Comparison of ENCODE assay signal across 1 cellular context in genomic region chr19:10836478-10837325, GRCh38.
TF ChIP-seq lines count a peak whose summit lies in the region.

No MANE protein-coding gene starts in this region.

TF ChIP-seq in WTC11, 78 proteins besides CTCF, POLR2A, EP300 and RAD21 (continued from another document and continues in another):
- TF ChIP-seq ARID4B (CRISPR knock-in tag; IDR thresholded peaks at IDR 0.05; ENCODE audit: borderline replicate concordance) (peak; percentile 95), CREM (CRISPR knock-in tag; IDR thresholded peaks at IDR 0.05) (peak; percentile 72; the same call in 1 of the 2 replicates), STAT6 (CRISPR knock-in tag; conservative IDR thresholded peaks at IDR 0.05; ENCODE audit: low read depth) (no peak), SOX15 (CRISPR knock-in tag; IDR thresholded peaks at IDR 0.05) (no peak), ESRRA (CRISPR knock-in tag; IDR thresholded peaks at IDR 0.05; ENCODE audit: borderline replicate concordance) (peak; percentile 95), OVOL2 (CRISPR knock-in tag; IDR thresholded peaks at IDR 0.05; ENCODE audit: borderline replicate concordance) (no peak), MYBL2 (CRISPR knock-in tag; IDR thresholded peaks at IDR 0.05) (peak; percentile 93), GABPB1 (CRISPR knock-in tag; IDR thresholded peaks at IDR 0.05) (no peak), GTF2I (CRISPR knock-in tag; conservative IDR thresholded peaks at IDR 0.05) (no peak), PREB (CRISPR knock-in tag; IDR thresholded peaks at IDR 0.05; ENCODE audit: borderline replicate concordance) (no peak; the same call in 1 of the 2 replicates), USF2 (CRISPR knock-in tag; IDR thresholded peaks at IDR 0.05) (peak; percentile 92), USF1 (CRISPR knock-in tag; IDR thresholded peaks at IDR 0.05) (peak; percentile 95), PRRX2 (CRISPR knock-in tag; IDR thresholded peaks at IDR 0.05) (no peak), KAT7 (CRISPR knock-in tag; IDR thresholded peaks at IDR 0.05; ENCODE audit: borderline replicate concordance) (no peak), TP53 (CRISPR knock-in tag; IDR thresholded peaks at IDR 0.05) (peak; percentile 88; the same call in 1 of the 2 replicates), ATF6 (CRISPR knock-in tag; IDR thresholded peaks at IDR 0.05) (no peak), MLX (CRISPR knock-in tag; IDR thresholded peaks at IDR 0.05) (no peak), HMGXB4 (CRISPR knock-in tag; IDR thresholded peaks at IDR 0.05) (peak; percentile 16; the same call in 1 of the 2 replicates), SP1 (CRISPR knock-in tag; conservative IDR thresholded peaks at IDR 0.05) (peak; percentile 54; the same call in 1 of the 2 replicates), ZNF121 (CRISPR knock-in tag; IDR thresholded peaks at IDR 0.05) (no peak), NR1H2 (CRISPR knock-in tag; IDR thresholded peaks at IDR 0.05) (peak; percentile 82; the same call in 1 of the 2 replicates), FOXP1 (CRISPR knock-in tag; IDR thresholded peaks at IDR 0.05; ENCODE audit: borderline replicate concordance) (peak; percentile 99), HMGA2 (CRISPR knock-in tag; IDR thresholded peaks at IDR 0.05) (no peak), ZNF532 (CRISPR knock-in tag; IDR thresholded peaks at IDR 0.05; ENCODE audit: borderline replicate concordance) (peak; percentile 96; the same call in 1 of the 2 replicates), IRF2 (CRISPR knock-in tag; IDR thresholded peaks at IDR 0.05; ENCODE audit: borderline replicate concordance, low read depth) (peak; percentile 84), EMX1 (CRISPR knock-in tag; IDR thresholded peaks at IDR 0.05) (peak; percentile 72; the same call in 1 of the 2 replicates), NFYB (CRISPR knock-in tag; conservative IDR thresholded peaks at IDR 0.05; ENCODE audit: low read depth) (peak; percentile 42; the same call in 1 of the 2 replicates), ZNF232 (CRISPR knock-in tag; IDR thresholded peaks at IDR 0.05) (peak; percentile 92), ATF3 (CRISPR knock-in tag; conservative IDR thresholded peaks at IDR 0.05) (peak; percentile 70; the same call in 1 of the 2 replicates), ZNF263 (CRISPR knock-in tag; IDR thresholded peaks at IDR 0.05; ENCODE audit: low read depth) (peak; percentile 34; the same call in 1 of the 2 replicates), NR3C1 (CRISPR knock-in tag; conservative IDR thresholded peaks at IDR 0.05; ENCODE audit: low read depth) (no peak), TEAD4 (CRISPR knock-in tag; IDR thresholded peaks at IDR 0.05) (peak; percentile 92), ZBTB21 (CRISPR knock-in tag; IDR thresholded peaks at IDR 0.05; ENCODE audit: borderline replicate concordance) (no peak), TCF7 (CRISPR knock-in tag; IDR thresholded peaks at IDR 0.05; ENCODE audit: low read depth) (peak; percentile 96), IRF1 (CRISPR knock-in tag; IDR thresholded peaks at IDR 0.05) (peak; percentile 96), ATF1 (CRISPR knock-in tag; IDR thresholded peaks at IDR 0.05) (peak; percentile 90), E2F5 (CRISPR knock-in tag; IDR thresholded peaks at IDR 0.05) (peak; percentile 90), ZNF423 (CRISPR knock-in tag; IDR thresholded peaks at IDR 0.05) (no peak)
